ENCODE assay signal across 1 cellular context in genomic region chr2:240449764-240450531, GRCh38.
TF ChIP-seq lines count a peak whose summit lies in the region.

No MANE protein-coding gene starts in this region.

TF ChIP-seq in GM23338, 12 proteins besides CTCF, POLR2A, EP300 and RAD21 (continued from another document):
- no peak for TF ChIP-seq ZNF462 (CRISPR knock-in tag; IDR thresholded peaks at IDR 0.05)
- no peak for TF ChIP-seq EZH2phosphoT487 (IDR thresholded peaks at IDR 0.05; ENCODE audit: unreplicated experiment)
- TF ChIP-seq JUNB (IDR thresholded peaks at IDR 0.05; ENCODE audit: unreplicated experiment) = no peak
- no peak for TF ChIP-seq POLR2AphosphoS5 (IDR thresholded peaks at IDR 0.05; ENCODE audit: low read depth)
- TF ChIP-seq REST (IDR thresholded peaks at IDR 0.05; ENCODE audit: unreplicated experiment) = no peak
- TF ChIP-seq ZNF114 (CRISPR knock-in tag; IDR thresholded peaks at IDR 0.05) = no peak
- no peak for TF ChIP-seq STAT1 (IDR thresholded peaks at IDR 0.05; ENCODE audit: unreplicated experiment)
